ENCODE assay signal across 16 cellular contexts in the genomic region with DNA sequence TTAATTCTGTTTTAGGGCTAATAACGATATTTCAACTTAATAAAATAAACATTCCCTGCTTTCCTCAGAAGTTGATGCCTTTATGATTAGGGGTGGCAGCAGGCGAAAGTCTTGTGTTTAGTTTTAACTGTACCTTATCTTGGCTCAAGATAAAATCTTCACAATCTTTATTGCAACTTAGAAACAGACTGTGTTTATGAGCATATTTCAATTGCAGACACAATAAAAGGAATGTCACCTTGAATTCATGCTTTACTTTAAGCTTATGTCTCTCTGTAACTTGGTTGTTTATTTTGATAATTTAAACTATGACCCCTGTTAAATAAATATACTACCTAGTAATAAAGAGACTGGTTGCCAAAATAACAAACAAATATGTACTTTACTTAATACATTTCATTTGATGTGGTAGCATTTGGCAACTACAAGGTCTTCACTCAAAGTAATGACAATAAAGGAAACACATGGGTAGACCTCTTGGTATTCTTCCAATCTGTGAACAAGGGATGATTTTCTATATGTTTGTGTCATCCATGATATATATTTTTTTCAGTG.
A peak's percentile ranks its signal among the peaks of the same experiment; 100 is the strongest.
DNase-seq lines count a peak whose midpoint lies in the region; ATAC-seq and TF ChIP-seq lines count a peak whose summit lies in the region.
"Had no signal": no experiment of that assay in that cellular context is flagged by ENCODE, and none has a peak within 500 bp of the region (broad histone marks: within the 10 kb centered on the region; RNA-seq: fewer than 3 reads in every experiment).

No MANE protein-coding gene starts in this region.

- H3K36me3 ChIP-seq in HEK293 (ENCODE audit: control insufficient read depth in 2 of 2, insufficient read depth in 1 of 2, low read length in 2 of 2), result no peaks in the 10 kb centered on the region
- H3K36me3 ChIP-seq in Panc1 (ENCODE audit: control insufficient read depth, insufficient read depth, low read length), result no peaks in the 10 kb centered on the region
- H3K36me3 ChIP-seq in mucosa of descending colon (ENCODE audit: low read depth), result no peaks in the 10 kb centered on the region
- H3K36me3 ChIP-seq: BE2C had no signal

- H3K4me3 ChIP-seq in HEK293 (ENCODE audit: low read depth, low read length), result no peak overlapping the region
- H3K4me3 ChIP-seq in Panc1 (ENCODE audit: low read depth in 2 of 2, low read length in 2 of 2), result no peak overlapping the region
- no peak overlapping the region for H3K4me3 ChIP-seq in mucosa of descending colon

- ATAC-seq in Panc1, result peak; percentile 34; the same call in 1 of the 2 replicates
- ATAC-seq in mucosa of descending colon, result peak; percentile 40
- ATAC-seq in GM19452 (IDR thresholded peaks at IDR 0.05; ENCODE audit: unreplicated experiment), result no peak

- POLR2A ChIA-PET in HEK293 (lab: Yijun Ruan, JAX) (no interaction called here), Panc1 (lab: Charles Lee) (no interaction called here)

- in situ Hi-C loops in Panc1 (cut with HindIII; ENCODE audit: low pct_unique_long_range_greater_than_20kb, low sequenced_read_pairs), result no loop called here

- H3K9me3 ChIP-seq in HEK293 (ENCODE audit: control insufficient read depth, insufficient read depth, low read depth, low read length) (no peaks in the 10 kb centered on the region), Panc1 (ENCODE audit: control insufficient read depth, insufficient read depth, low read depth, low read length) (no peaks in the 10 kb centered on the region), mucosa of descending colon (no peaks in the 10 kb centered on the region)
- H3K9me3 ChIP-seq: BE2C had no signal

- no TSS peak for BruUV-seq in Panc1 (replicated peaks; lab: Mats Ljungman, UMichigan)

- CTCF ChIA-PET in HEK293 (lab: Yijun Ruan, JAX), result no interaction called here
- CTCF ChIA-PET in Panc1 (lab: Charles Lee), result no interaction called here

- H3K4me1 ChIP-seq in HEK293 (ENCODE audit: control insufficient read depth, insufficient read depth, low read length) (no peaks in the 10 kb centered on the region), Panc1 (ENCODE audit: control insufficient read depth, insufficient read depth, low read length) (no peaks in the 10 kb centered on the region), mucosa of descending colon (ENCODE audit: low read depth) (no peaks in the 10 kb centered on the region)
- H3K4me1 ChIP-seq: BE2C had no signal

- TF ChIP-seq CTCF in HEK293 (tag by site-specific recombination; IDR thresholded peaks at IDR 0.05) (no peak), Panc1 (IDR thresholded peaks at IDR 0.05) (no peak), mucosa of descending colon (IDR thresholded peaks at IDR 0.05) (no peak)

- H3K27ac ChIP-seq in HEK293 (ENCODE audit: extremely low read depth, low read depth, low read length) (no peak overlapping the region), Panc1 (ENCODE audit: low read length) (no peak overlapping the region)
- H3K27ac ChIP-seq: HL-60 had no signal

- DNase-seq in HuH-7 (ENCODE audit: low spot score) (peak; percentile 10), Panc1 (ENCODE audit: low read depth, low spot score) (no peak), mucosa of descending colon (no peak), UCSD-AML1 (lab: John Stamatoyannopoulos, UW; ENCODE audit: unreplicated experiment) (no peak), DMS 273 (lab: John Stamatoyannopoulos, UW; ENCODE audit: unreplicated experiment) (no peak)
- DNase-seq: ACHN; BE2C; C1 segment of cervical spinal cord; CD4-positive, CD25-positive, alpha-beta regulatory T cell; CD8-positive, alpha-beta memory T cell; COR-L47; H9; KBM-7 had no signal

- intact Hi-C loops in Panc1 (cut with micrococcal nuclease; ENCODE audit: unreplicated experiment), result no loop called here
- intact Hi-C loops in mucosa of descending colon (cut with DNase I, micrococcal nuclease), result no loop called here

- no peaks in the 10 kb centered on the region for H3K27me3 ChIP-seq in Panc1 (ENCODE audit: control insufficient read depth, insufficient read depth, low read length)
- H3K27me3 ChIP-seq: BE2C had no signal

TF ChIP-seq in HEK293, 187 proteins besides CTCF, POLR2A, EP300 and RAD21:
- TF ChIP-seq ZNF514 (tag by site-specific recombination; IDR thresholded peaks at IDR 0.05), result no peak
- TF ChIP-seq TRIM28 (IDR thresholded peaks at IDR 0.05; ENCODE audit: borderline replicate concordance, low read length), result no peak
- peak; percentile 97 for TF ChIP-seq TCF7L2 (IDR thresholded peaks at IDR 0.05; ENCODE audit: borderline replicate concordance, low read depth, low read length)
